Comparison of ENCODE assay signal across 15 cellular contexts in the genomic region with DNA sequence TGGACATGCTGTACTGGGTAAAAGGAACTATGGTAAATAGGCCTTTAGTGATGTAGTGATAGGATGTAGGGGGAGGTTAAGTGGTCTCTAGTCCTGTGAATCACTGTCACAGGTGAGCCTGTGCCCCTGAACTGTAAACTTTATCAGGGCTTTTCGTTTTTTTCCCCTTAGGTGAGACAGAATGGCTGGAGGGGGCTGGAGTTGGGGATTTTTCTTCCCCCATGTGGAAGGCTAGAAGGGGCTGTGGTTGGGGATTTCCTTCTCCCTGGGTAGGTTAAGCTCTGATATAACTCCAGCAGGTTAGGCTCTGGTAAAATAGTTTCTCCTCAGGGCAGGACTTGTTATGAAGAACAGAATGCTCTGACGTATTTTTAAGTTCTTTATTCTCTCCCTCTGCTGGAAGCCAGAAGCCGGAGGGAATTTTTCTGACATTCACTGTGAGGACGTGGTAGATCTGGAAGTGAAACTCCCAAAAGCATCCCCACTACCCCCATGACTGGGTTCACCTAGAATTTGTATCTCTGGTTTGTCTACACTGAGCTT. TPM values are rescaled to one million over a fixed set of nuclear protein-coding genes. Genes with fewer than 3 reads are reported as not detected.
A peak's percentile ranks its signal among the peaks of the same experiment; 100 is the strongest.
DNase-seq lines count a peak whose midpoint lies in the region; ATAC-seq and TF ChIP-seq lines count a peak whose summit lies in the region.
"Had no signal": no experiment of that assay in that cellular context is flagged by ENCODE, and none has a peak within 500 bp of the region (broad histone marks: within the 10 kb centered on the region; RNA-seq: fewer than 3 reads in every experiment).

No MANE protein-coding gene starts in this region.

- H3K9me3 ChIP-seq in heart left ventricle, result peaks cover 0 to 15% (median 6%) of the 10 kb centered on the region in 12 donors
- peaks cover 0 to 13% (median 0%) of the 10 kb centered on the region in 4 donors for H3K9me3 ChIP-seq in tibial nerve
- H3K9me3 ChIP-seq: adrenal gland had no signal

- no peak for TF ChIP-seq POLR2A in heart left ventricle (IDR thresholded peaks at IDR 0.05)
- no peak for TF ChIP-seq POLR2A in tibial nerve (IDR thresholded peaks at IDR 0.05)

- intact Hi-C loops in heart left ventricle (cut with DNase I), result no loop called here

- H3K9me3 Mint-ChIP-seq in mesothelial cell of epicardium, result peaks cover 30% of the 10 kb centered on the region
- H3K9me3 Mint-ChIP-seq: natural killer cell had no signal

- no peak overlapping the region for H3K4me3 ChIP-seq in heart left ventricle
- H3K4me3 ChIP-seq in tibial nerve, result no peak overlapping the region
- H3K4me3 ChIP-seq: adrenal gland, SJSA1, smooth muscle cell had no signal

- CTCF ChIA-PET in GM10248 (lab: Yijun Ruan, JAX), result interaction anchor here (1.0 to 1.2 kb wide), 2 partner anchors 10 to 11 kb away, joined by 4 read pairs; no protein-coding TSS in a partner anchor

- no peak for TF ChIP-seq EP300 in tibial nerve (IDR thresholded peaks at IDR 0.05)

- no peaks in the 10 kb centered on the region for H3K27me3 ChIP-seq in heart left ventricle
- no peaks in the 10 kb centered on the region for H3K27me3 ChIP-seq in tibial nerve
- H3K27me3 ChIP-seq: adrenal gland, SJSA1 had no signal

- H3K4me1 ChIP-seq in heart left ventricle (peaks cover 0 to 20% (median 0%) of the 10 kb centered on the region in 12 donors), tibial nerve (peaks cover 0 to 6% (median 0%) of the 10 kb centered on the region in 4 donors)
- H3K4me1 ChIP-seq: adrenal gland, SJSA1 had no signal

- peak overlapping the region; percentile 16 for H3K27ac Mint-ChIP-seq in mesothelial cell of epicardium
- H3K27ac Mint-ChIP-seq: activated CD4-positive, alpha-beta T cell treated with anti-CD3 and anti-CD28 coated beads, Interleukin-2, amount 10 ng/mL, durations not matched to agents 7 days and 5 days had no signal

- no peaks in the 10 kb centered on the region for H3K4me1 Mint-ChIP-seq in mesothelial cell of epicardium

- H3K36me3 Mint-ChIP-seq in mesothelial cell of epicardium, result peaks cover 62% of the 10 kb centered on the region

- no peak for TF ChIP-seq CTCF in mesothelial cell of epicardium (IDR thresholded peaks at IDR 0.05; ENCODE audit: unreplicated experiment)
- no peak for TF ChIP-seq CTCF in heart left ventricle (IDR thresholded peaks at IDR 0.05)
- no peak for TF ChIP-seq CTCF in tibial nerve (IDR thresholded peaks at IDR 0.05)
- TF ChIP-seq CTCF in GM10248 (IDR thresholded peaks at IDR 0.05; ENCODE audit: control extremely low read depth, extremely low read depth, low read depth, missing control alignments), result no peak

- DNase-seq in mesothelial cell of epicardium (ENCODE audit: low spot score in 2 of 2, unreplicated experiment in 2 of 2) (no peak), heart left ventricle (no peak), NCI-H2171 (lab: John Stamatoyannopoulos, UW) (no peak), tibial nerve (ENCODE audit: low spot score in 2 of 2) (no peak), GM10248 (ENCODE audit: extremely low spot score) (no peak)
- DNase-seq: activated CD4-positive, alpha-beta T cell treated with anti-CD3 and anti-CD28 coated beads, Interleukin-2, amount 10 ng/mL, durations not matched to agents 7 days and 5 days; adrenal gland; DMS153; natural killer cell; NCI-H526 treated with DMSO at 0.1 percent for 48 hours had no signal

- WGBS in heart left ventricle, 4 donors, result 74 to 89% (median 83%) methylated on average over 4 of the region's 4 CpGs
- WGBS in tibial nerve, 2 donors, result 70 to 73% methylated on average over 4 of the region's 4 CpGs

- ATAC-seq in GM18520 (IDR thresholded peaks at IDR 0.05; ENCODE audit: unreplicated experiment) (peak; percentile 37), GM21526 (IDR thresholded peaks at IDR 0.05; ENCODE audit: low FRiP score, unreplicated experiment) (peak; percentile 50), HG03103 (IDR thresholded peaks at IDR 0.05; ENCODE audit: low read depth, unreplicated experiment) (peak; percentile 49), heart left ventricle (no peak)

- POLR2A ChIA-PET in GM10248 (lab: Yijun Ruan, JAX), result no interaction called here

- peaks cover 0 to 89% (median 75%) of the 10 kb centered on the region in 9 donors for H3K36me3 ChIP-seq in heart left ventricle
- peaks cover 0 to 70% (median 0%) of the 10 kb centered on the region in 3 donors for H3K36me3 ChIP-seq in tibial nerve

- no peak overlapping the region for H3K27ac ChIP-seq in heart left ventricle
- peak overlapping the region in 1 of 4 donors; percentile 32 for H3K27ac ChIP-seq in tibial nerve
- H3K27ac ChIP-seq: adrenal gland, SJSA1 had no signal

- no peaks in the 10 kb centered on the region for H3K27me3 Mint-ChIP-seq in mesothelial cell of epicardium (ENCODE audit: low read depth)
- H3K27me3 Mint-ChIP-seq: activated CD4-positive, alpha-beta T cell treated with anti-CD3 and anti-CD28 coated beads, Interleukin-2, amount 10 ng/mL, durations not matched to agents 7 days and 5 days had no signal

- H3K4me3 Mint-ChIP-seq in mesothelial cell of epicardium, result no peak overlapping the region
- H3K4me3 Mint-ChIP-seq: activated CD4-positive, alpha-beta T cell treated with anti-CD3 and anti-CD28 coated beads, Interleukin-2, amount 10 ng/mL, durations not matched to agents 7 days and 5 days; natural killer cell had no signal

RNA-seq across cellular contexts. Expression of a gene that starts 28.5 kb away (rescaled TPM):
- 41.4 to 46.7 TPM (median 46.4 TPM) in 3 replicates for total RNA-seq in mesothelial cell of epicardium
- 10 to 100 TPM; 12.5 to 31.4 (median 20.3) TPM for total RNA-seq in heart left ventricle
- polyA plus RNA-seq in heart left ventricle, result 1 to 10 TPM; 4.2 to 6.7 TPM
- 10 to 100 TPM; 35.3 to 48.0 (median 39.9) TPM for total RNA-seq in tibial nerve

RNA-seq across cellular contexts. Expression of a gene that starts 39.7 kb away (rescaled TPM):
- total RNA-seq in mesothelial cell of epicardium, result 82.9 to 89.3 TPM (median 87.7 TPM) in 3 replicates
- 100 to 1,000 TPM in 1 of 9 donors, 10 to 100 TPM in 8; 21.5 to 115 (median 34.6) TPM for total RNA-seq in heart left ventricle
- 10 to 100 TPM; 16.0 to 20.5 TPM for polyA plus RNA-seq in heart left ventricle
- 10 to 100 TPM; 45.7 to 68.6 (median 57.7) TPM for total RNA-seq in tibial nerve

Comparison
In these comparisons a context has a peak if more than half of its experiments do, and no peak if none do; other contexts are left out.
1. ATAC-seq: peak in GM18520 (single experiment), GM21526 (single experiment) and HG03103 (single experiment); none in heart left ventricle (0 of 4).